ENCODE assay signal across 19 cellular contexts in genomic region chr5:92850886-92851285, GRCh38.
"Had no signal": no experiment of that assay in that cellular context is flagged by ENCODE, and none has a peak within 500 bp of the region (broad histone marks: within the 10 kb centered on the region; RNA-seq: fewer than 3 reads in every experiment).

No MANE protein-coding gene starts in this region.

- H3K27ac ChIP-seq: brain microvascular endothelial cell, esophagus muscularis mucosa, tibial artery had no signal

- H3K27me3 Mint-ChIP-seq: activated naive CD4-positive, alpha-beta T cell treated with anti-CD3 and anti-CD28 coated beads, Interleukin-2, amount 10 ng/mL, durations not matched to agents 7 days and 5 days; activated naive CD8-positive, alpha-beta T cell treated with anti-CD3 and anti-CD28 coated beads, Interleukin-2, amount 50 U/mL, for 24 hours; dendritic cell treated with granulocyte-macrophage colony-stimulating factor and Interleukin-4, amounts not matched to agents 40 ng/mL and 50 ng/mL, for 4 days; progenitor cell of endocrine pancreas had no signal

- H3K9me3 Mint-ChIP-seq: dendritic cell treated with granulocyte-macrophage colony-stimulating factor and Interleukin-4, amounts not matched to agents 40 ng/mL and 50 ng/mL, for 4 days had no signal

- H3K4me3 ChIP-seq: esophagus muscularis mucosa, tibial artery had no signal

- H3K27ac Mint-ChIP-seq: activated naive CD4-positive, alpha-beta T cell treated with anti-CD3 and anti-CD28 coated beads, Interleukin-2, amount 10 ng/mL, durations not matched to agents 7 days and 5 days; activated naive CD8-positive, alpha-beta T cell treated with anti-CD3 and anti-CD28 coated beads, Interleukin-2, amount 50 U/mL, for 24 hours; dendritic cell treated with granulocyte-macrophage colony-stimulating factor and Interleukin-4, amounts not matched to agents 40 ng/mL and 50 ng/mL, for 4 days; immature natural killer cell; progenitor cell of endocrine pancreas had no signal

- ATAC-seq: activated naive CD8-positive, alpha-beta T cell treated with anti-CD3 and anti-CD28 coated beads, Interleukin-2, amount 50 U/mL, for 24 hours; left ventricle myocardium superior; stimulated activated naive CD8-positive, alpha-beta T cell treated with anti-CD3 and anti-CD28 coated beads, Interleukin-15, Interleukin-2, amounts not matched to agents 100 U/mL and 50 U/mL, for 24 hours had no signal

- H3K4me1 Mint-ChIP-seq: activated naive CD4-positive, alpha-beta T cell treated with anti-CD3 and anti-CD28 coated beads, Interleukin-2, amount 10 ng/mL, durations not matched to agents 7 days and 5 days; activated naive CD8-positive, alpha-beta T cell treated with anti-CD3 and anti-CD28 coated beads, Interleukin-2, amount 50 U/mL, for 24 hours; immature natural killer cell had no signal

- H3K27me3 ChIP-seq: brain microvascular endothelial cell, esophagus muscularis mucosa, tibial artery had no signal

- H3K4me1 ChIP-seq: tibial artery had no signal

- H3K36me3 ChIP-seq: brain microvascular endothelial cell, esophagus muscularis mucosa, tibial artery had no signal

- H3K36me3 Mint-ChIP-seq: activated naive CD4-positive, alpha-beta T cell treated with anti-CD3 and anti-CD28 coated beads, Interleukin-2, amount 10 ng/mL, durations not matched to agents 7 days and 5 days; immature natural killer cell had no signal

- H3K4me3 Mint-ChIP-seq: activated naive CD4-positive, alpha-beta T cell treated with anti-CD3 and anti-CD28 coated beads, Interleukin-2, amount 10 ng/mL, durations not matched to agents 7 days and 5 days; activated naive CD8-positive, alpha-beta T cell treated with anti-CD3 and anti-CD28 coated beads, Interleukin-2, amount 50 U/mL, for 24 hours; dendritic cell treated with granulocyte-macrophage colony-stimulating factor and Interleukin-4, amounts not matched to agents 40 ng/mL and 50 ng/mL, for 4 days; immature natural killer cell had no signal

- H3K9me3 ChIP-seq: esophagus muscularis mucosa, tibial artery had no signal

- DNase-seq: activated CD4-positive, alpha-beta T cell treated with anti-CD3 and anti-CD28 coated beads, Interleukin-2, amount 50 U/mL, for 1 hour; activated CD4-positive, CD25-positive, alpha-beta regulatory T cell treated with anti-CD3 and anti-CD28 coated beads, Interleukin-2, amount 50 U/mL, for 72 hours; activated CD8-positive, alpha-beta memory T cell treated with anti-CD3 and anti-CD28 coated beads, Interleukin-2, amount 50 U/mL, for 48 hours; activated effector memory CD4-positive, alpha-beta T cell treated with Interleukin-2 at 50 U/mL for 16 hours; activated naive CD4-positive, alpha-beta T cell treated with anti-CD3 and anti-CD28 coated beads, Interleukin-2, amount 10 ng/mL, durations not matched to agents 7 days and 5 days; activated naive CD8-positive, alpha-beta T cell treated with anti-CD3 and anti-CD28 coated beads, Interleukin-2, amount 50 U/mL, for 24 hours; activated T-cell treated with anti-CD3 and anti-CD28 coated beads, Interleukin-2, amount 50 U/mL, for 48 hours; anterior cingulate cortex; brain microvascular endothelial cell; effector CD8-positive, alpha-beta T cell; immature natural killer cell; left ventricle myocardium superior; stimulated activated CD4-positive, alpha-beta T cell treated with anti-CD3 and anti-CD28 coated beads, Interleukin-2, amount 100 ng/mL, for 24 hours; stimulated activated naive CD8-positive, alpha-beta T cell treated with anti-CD3 and anti-CD28 coated beads, Interleukin-15, Interleukin-2, amounts not matched to agents 100 U/mL and 50 U/mL, for 24 hours; substantia nigra; tibial artery had no signal
